ENCODE assay signal across 9 cellular contexts in genomic region chr21:34560609-34561008, GRCh38. TPM values are rescaled to one million over a fixed set of nuclear protein-coding genes. Genes with fewer than 3 reads are reported as not detected.
"Had no signal": no experiment of that assay in that cellular context is flagged by ENCODE, and none has a peak within 500 bp of the region (broad histone marks: within the 10 kb centered on the region; RNA-seq: fewer than 3 reads in every experiment).

No MANE protein-coding gene starts in this region.

- ATAC-seq: GM23338, K562 had no signal

- FAIRE-seq: H1, H54, HTR-8/SVneo, K562 had no signal

- DNase-seq: H9, HCEC 1CT, IMR-90, KG1 had no signal

RNA-seq across cellular contexts. Expression of gene KCNE1, which starts 48.6 kb away (rescaled TPM):
- polyA plus RNA-seq: GM23338 had no signal
